In the genomic region with DNA sequence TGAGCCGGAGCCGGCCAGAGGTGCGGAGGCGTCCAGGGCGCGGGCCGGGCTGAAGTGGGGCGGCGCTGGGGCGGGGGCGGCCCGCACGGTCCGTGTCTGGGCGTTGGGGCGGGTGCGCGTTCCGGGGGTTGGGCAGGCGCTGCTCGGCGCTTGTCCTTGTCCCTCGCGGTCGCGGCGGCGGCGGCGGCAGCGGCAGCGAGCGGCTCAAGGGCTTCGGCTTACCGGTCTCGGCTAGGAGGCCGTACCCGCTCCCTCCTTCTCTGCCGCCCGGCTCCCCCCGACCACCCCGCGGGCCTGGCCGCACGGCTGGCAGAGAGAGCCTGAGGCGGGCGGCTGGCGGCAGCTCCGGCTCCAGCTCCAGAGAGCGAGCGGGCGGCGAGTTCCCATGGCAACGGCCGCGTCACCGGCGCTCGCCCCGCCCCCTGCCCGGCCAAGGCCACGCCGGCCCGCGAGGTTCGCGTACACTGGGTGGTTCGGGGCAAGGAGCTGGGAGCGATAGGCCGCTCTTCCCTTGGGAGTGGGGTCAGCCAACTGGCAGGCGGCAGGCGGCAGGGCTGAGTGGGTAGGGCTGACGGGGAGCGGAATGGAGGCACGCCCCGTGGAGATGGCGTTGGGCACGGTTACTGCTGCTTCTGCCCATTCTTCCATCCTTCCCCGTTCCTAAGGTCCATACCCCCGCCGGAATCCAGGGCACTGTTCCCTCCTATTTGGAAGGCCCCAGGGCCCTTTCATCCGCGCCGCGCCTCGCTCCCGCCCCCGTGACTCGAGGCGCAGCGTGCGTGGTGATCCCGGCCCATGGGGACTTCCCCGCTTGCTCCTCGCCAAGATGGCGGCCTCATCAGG, we compare ENCODE assay signal across 1 cellular context.
TF ChIP-seq lines count a peak whose summit lies in the region.

A gene with protein sequence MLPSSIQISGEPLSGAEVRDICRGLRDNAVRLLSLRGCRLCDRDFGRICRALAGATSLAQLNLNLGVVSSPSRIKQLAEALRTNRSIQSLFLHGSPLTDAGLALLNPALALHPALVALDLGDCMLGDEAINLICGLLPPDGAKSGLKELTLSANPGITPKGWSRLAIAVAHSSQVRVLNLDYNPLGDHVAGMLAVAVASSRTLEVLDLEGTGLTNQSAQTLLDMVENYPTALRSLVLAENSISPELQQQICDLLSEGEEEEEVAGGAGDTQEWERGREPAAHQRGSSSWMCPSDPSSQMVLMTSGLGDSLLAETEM (minus strand): TSS at position 363 of the 843 bp plus-strand sequence. CDS start 561 bp downstream, outside the sequence.

TF ChIP-seq in HepG2, 621 proteins besides CTCF, POLR2A, EP300 and RAD21 (continued from another document and continues in another):
- TF ChIP-seq, protein P1, sequence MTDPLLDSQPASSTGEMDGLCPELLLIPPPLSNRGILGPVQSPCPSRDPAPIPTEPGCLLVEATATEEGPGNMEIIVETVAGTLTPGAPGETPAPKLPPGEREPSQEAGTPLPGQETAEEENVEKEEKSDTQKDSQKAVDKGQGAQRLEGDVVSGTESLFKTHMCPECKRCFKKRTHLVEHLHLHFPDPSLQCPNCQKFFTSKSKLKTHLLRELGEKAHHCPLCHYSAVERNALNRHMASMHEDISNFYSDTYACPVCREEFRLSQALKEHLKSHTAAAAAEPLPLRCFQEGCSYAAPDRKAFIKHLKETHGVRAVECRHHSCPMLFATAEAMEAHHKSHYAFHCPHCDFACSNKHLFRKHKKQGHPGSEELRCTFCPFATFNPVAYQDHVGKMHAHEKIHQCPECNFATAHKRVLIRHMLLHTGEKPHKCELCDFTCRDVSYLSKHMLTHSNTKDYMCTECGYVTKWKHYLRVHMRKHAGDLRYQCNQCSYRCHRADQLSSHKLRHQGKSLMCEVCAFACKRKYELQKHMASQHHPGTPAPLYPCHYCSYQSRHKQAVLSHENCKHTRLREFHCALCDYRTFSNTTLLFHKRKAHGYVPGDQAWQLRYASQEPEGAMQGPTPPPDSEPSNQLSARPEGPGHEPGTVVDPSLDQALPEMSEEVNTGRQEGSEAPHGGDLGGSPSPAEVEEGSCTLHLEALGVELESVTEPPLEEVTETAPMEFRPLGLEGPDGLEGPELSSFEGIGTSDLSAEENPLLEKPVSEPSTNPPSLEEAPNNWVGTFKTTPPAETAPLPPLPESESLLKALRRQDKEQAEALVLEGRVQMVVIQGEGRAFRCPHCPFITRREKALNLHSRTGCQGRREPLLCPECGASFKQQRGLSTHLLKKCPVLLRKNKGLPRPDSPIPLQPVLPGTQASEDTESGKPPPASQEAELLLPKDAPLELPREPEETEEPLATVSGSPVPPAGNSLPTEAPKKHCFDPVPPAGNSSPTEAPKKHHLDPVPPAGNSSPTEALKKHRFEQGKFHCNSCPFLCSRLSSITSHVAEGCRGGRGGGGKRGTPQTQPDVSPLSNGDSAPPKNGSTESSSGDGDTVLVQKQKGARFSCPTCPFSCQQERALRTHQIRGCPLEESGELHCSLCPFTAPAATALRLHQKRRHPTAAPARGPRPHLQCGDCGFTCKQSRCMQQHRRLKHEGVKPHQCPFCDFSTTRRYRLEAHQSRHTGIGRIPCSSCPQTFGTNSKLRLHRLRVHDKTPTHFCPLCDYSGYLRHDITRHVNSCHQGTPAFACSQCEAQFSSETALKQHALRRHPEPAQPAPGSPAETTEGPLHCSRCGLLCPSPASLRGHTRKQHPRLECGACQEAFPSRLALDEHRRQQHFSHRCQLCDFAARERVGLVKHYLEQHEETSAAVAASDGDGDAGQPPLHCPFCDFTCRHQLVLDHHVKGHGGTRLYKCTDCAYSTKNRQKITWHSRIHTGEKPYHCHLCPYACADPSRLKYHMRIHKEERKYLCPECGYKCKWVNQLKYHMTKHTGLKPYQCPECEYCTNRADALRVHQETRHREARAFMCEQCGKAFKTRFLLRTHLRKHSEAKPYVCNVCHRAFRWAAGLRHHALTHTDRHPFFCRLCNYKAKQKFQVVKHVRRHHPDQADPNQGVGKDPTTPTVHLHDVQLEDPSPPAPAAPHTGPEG (CRISPR knock-in tag; IDR thresholded peaks at IDR 0.05) = peak; percentile 85
- TF ChIP-seq RAD51 (IDR thresholded peaks at IDR 0.05; ENCODE audit: borderline replicate concordance) (no peak), ZNF709 (CRISPR knock-in tag; IDR thresholded peaks at IDR 0.05) (peak; percentile 66; the same call in 1 of the 2 replicates), GATA4 (IDR thresholded peaks at IDR 0.05; ENCODE audit: borderline replicate concordance, low read depth) (no peak), ZNF660 (CRISPR knock-in tag; IDR thresholded peaks at IDR 0.05; ENCODE audit: borderline replicate concordance, low read depth) (peak; percentile 86; the same call in 1 of the 2 replicates), NR2F6 (IDR thresholded peaks at IDR 0.05) (no peak), NR2F6 (CRISPR knock-in tag; IDR thresholded peaks at IDR 0.05) (no peak), ZNF788 (CRISPR knock-in tag; IDR thresholded peaks at IDR 0.05; ENCODE audit: borderline replicate concordance) (peak; percentile 83; the same call in 1 of the 2 replicates), STAT5B (CRISPR knock-in tag; IDR thresholded peaks at IDR 0.05) (no peak), ZNF816 (CRISPR knock-in tag; IDR thresholded peaks at IDR 0.05; ENCODE audit: borderline replicate concordance) (no peak), CBFB (CRISPR knock-in tag; IDR thresholded peaks at IDR 0.05) (no peak), ZNF619 (CRISPR knock-in tag; IDR thresholded peaks at IDR 0.05) (no peak), KDM5B (CRISPR knock-in tag; IDR thresholded peaks at IDR 0.05; ENCODE audit: borderline replicate concordance) (0 out of 2 replicates have a peak, but pooled peaks have one; percentile 64), NCOA5 (CRISPR knock-in tag; IDR thresholded peaks at IDR 0.05) (no peak), ZNF343 (CRISPR knock-in tag; IDR thresholded peaks at IDR 0.05) (0 out of 2 replicates have a peak, but pooled peaks have one; percentile 64)
- TF ChIP-seq, protein P2, sequence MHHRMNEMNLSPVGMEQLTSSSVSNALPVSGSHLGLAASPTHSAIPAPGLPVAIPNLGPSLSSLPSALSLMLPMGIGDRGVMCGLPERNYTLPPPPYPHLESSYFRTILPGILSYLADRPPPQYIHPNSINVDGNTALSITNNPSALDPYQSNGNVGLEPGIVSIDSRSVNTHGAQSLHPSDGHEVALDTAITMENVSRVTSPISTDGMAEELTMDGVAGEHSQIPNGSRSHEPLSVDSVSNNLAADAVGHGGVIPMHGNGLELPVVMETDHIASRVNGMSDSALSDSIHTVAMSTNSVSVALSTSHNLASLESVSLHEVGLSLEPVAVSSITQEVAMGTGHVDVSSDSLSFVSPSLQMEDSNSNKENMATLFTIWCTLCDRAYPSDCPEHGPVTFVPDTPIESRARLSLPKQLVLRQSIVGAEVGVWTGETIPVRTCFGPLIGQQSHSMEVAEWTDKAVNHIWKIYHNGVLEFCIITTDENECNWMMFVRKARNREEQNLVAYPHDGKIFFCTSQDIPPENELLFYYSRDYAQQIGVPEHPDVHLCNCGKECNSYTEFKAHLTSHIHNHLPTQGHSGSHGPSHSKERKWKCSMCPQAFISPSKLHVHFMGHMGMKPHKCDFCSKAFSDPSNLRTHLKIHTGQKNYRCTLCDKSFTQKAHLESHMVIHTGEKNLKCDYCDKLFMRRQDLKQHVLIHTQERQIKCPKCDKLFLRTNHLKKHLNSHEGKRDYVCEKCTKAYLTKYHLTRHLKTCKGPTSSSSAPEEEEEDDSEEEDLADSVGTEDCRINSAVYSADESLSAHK (CRISPR knock-in tag; IDR thresholded peaks at IDR 0.05; ENCODE audit: borderline replicate concordance) = no peak
- TF ChIP-seq, protein P3, sequence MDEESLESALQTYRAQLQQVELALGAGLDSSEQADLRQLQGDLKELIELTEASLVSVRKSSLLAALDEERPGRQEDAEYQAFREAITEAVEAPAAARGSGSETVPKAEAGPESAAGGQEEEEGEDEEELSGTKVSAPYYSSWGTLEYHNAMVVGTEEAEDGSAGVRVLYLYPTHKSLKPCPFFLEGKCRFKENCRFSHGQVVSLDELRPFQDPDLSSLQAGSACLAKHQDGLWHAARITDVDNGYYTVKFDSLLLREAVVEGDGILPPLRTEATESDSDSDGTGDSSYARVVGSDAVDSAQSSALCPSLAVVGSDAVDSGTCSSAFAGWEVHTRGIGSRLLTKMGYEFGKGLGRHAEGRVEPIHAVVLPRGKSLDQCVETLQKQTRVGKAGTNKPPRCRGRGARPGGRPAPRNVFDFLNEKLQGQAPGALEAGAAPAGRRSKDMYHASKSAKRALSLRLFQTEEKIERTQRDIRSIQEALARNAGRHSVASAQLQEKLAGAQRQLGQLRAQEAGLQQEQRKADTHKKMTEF (CRISPR knock-in tag; IDR thresholded peaks at IDR 0.05) = peak; percentile 45; the same call in 1 of the 2 replicates
- TF ChIP-seq, protein P4, sequence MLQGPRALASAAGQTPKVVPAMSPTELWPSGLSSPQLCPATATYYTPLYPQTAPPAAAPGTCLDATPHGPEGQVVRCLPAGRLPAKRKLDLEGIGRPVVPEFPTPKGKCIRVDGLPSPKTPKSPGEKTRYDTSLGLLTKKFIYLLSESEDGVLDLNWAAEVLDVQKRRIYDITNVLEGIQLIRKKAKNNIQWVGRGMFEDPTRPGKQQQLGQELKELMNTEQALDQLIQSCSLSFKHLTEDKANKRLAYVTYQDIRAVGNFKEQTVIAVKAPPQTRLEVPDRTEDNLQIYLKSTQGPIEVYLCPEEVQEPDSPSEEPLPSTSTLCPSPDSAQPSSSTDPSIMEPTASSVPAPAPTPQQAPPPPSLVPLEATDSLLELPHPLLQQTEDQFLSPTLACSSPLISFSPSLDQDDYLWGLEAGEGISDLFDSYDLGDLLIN (CRISPR knock-in tag; IDR thresholded peaks at IDR 0.05; ENCODE audit: borderline replicate concordance) = no peak
- TF ChIP-seq, protein P5, sequence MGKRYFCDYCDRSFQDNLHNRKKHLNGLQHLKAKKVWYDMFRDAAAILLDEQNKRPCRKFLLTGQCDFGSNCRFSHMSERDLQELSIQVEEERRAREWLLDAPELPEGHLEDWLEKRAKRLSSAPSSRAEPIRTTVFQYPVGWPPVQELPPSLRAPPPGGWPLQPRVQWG (CRISPR knock-in tag; IDR thresholded peaks at IDR 0.05; ENCODE audit: borderline replicate concordance, low read depth) = no peak
- TF ChIP-seq, protein P6, sequence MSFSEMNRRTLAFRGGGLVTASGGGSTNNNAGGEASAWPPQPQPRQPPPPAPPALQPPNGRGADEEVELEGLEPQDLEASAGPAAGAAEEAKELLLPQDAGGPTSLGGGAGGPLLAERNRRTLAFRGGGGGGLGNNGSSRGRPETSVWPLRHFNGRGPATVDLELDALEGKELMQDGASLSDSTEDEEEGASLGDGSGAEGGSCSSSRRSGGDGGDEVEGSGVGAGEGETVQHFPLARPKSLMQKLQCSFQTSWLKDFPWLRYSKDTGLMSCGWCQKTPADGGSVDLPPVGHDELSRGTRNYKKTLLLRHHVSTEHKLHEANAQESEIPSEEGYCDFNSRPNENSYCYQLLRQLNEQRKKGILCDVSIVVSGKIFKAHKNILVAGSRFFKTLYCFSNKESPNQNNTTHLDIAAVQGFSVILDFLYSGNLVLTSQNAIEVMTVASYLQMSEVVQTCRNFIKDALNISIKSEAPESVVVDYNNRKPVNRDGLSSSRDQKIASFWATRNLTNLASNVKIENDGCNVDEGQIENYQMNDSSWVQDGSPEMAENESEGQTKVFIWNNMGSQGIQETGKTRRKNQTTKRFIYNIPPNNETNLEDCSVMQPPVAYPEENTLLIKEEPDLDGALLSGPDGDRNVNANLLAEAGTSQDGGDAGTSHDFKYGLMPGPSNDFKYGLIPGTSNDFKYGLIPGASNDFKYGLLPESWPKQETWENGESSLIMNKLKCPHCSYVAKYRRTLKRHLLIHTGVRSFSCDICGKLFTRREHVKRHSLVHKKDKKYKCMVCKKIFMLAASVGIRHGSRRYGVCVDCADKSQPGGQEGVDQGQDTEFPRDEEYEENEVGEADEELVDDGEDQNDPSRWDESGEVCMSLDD (CRISPR knock-in tag; IDR thresholded peaks at IDR 0.05; ENCODE audit: borderline replicate concordance) = no peak
- TF ChIP-seq, protein P7, sequence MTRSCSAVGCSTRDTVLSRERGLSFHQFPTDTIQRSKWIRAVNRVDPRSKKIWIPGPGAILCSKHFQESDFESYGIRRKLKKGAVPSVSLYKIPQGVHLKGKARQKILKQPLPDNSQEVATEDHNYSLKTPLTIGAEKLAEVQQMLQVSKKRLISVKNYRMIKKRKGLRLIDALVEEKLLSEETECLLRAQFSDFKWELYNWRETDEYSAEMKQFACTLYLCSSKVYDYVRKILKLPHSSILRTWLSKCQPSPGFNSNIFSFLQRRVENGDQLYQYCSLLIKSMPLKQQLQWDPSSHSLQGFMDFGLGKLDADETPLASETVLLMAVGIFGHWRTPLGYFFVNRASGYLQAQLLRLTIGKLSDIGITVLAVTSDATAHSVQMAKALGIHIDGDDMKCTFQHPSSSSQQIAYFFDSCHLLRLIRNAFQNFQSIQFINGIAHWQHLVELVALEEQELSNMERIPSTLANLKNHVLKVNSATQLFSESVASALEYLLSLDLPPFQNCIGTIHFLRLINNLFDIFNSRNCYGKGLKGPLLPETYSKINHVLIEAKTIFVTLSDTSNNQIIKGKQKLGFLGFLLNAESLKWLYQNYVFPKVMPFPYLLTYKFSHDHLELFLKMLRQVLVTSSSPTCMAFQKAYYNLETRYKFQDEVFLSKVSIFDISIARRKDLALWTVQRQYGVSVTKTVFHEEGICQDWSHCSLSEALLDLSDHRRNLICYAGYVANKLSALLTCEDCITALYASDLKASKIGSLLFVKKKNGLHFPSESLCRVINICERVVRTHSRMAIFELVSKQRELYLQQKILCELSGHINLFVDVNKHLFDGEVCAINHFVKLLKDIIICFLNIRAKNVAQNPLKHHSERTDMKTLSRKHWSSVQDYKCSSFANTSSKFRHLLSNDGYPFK (CRISPR knock-in tag; IDR thresholded peaks at IDR 0.05; ENCODE audit: borderline replicate concordance) = 0 out of 2 replicates have a peak, but pooled peaks have one; percentile 63
- TF ChIP-seq, protein P8, sequence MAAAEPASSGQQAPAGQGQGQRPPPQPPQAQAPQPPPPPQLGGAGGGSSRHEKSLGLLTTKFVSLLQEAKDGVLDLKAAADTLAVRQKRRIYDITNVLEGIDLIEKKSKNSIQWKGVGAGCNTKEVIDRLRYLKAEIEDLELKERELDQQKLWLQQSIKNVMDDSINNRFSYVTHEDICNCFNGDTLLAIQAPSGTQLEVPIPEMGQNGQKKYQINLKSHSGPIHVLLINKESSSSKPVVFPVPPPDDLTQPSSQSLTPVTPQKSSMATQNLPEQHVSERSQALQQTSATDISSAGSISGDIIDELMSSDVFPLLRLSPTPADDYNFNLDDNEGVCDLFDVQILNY (CRISPR knock-in tag; conservative IDR thresholded peaks at IDR 0.05) = peak; percentile 39; the same call in 1 of the 2 replicates
- TF ChIP-seq, protein P9, sequence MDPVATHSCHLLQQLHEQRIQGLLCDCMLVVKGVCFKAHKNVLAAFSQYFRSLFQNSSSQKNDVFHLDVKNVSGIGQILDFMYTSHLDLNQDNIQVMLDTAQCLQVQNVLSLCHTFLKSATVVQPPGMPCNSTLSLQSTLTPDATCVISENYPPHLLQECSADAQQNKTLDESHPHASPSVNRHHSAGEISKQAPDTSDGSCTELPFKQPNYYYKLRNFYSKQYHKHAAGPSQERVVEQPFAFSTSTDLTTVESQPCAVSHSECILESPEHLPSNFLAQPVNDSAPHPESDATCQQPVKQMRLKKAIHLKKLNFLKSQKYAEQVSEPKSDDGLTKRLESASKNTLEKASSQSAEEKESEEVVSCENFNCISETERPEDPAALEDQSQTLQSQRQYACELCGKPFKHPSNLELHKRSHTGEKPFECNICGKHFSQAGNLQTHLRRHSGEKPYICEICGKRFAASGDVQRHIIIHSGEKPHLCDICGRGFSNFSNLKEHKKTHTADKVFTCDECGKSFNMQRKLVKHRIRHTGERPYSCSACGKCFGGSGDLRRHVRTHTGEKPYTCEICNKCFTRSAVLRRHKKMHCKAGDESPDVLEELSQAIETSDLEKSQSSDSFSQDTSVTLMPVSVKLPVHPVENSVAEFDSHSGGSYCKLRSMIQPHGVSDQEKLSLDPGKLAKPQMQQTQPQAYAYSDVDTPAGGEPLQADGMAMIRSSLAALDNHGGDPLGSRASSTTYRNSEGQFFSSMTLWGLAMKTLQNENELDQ (CRISPR knock-in tag; IDR thresholded peaks at IDR 0.05; ENCODE audit: borderline replicate concordance) = no peak
